ENCODE assay signal across 12 cellular contexts in the genomic region with DNA sequence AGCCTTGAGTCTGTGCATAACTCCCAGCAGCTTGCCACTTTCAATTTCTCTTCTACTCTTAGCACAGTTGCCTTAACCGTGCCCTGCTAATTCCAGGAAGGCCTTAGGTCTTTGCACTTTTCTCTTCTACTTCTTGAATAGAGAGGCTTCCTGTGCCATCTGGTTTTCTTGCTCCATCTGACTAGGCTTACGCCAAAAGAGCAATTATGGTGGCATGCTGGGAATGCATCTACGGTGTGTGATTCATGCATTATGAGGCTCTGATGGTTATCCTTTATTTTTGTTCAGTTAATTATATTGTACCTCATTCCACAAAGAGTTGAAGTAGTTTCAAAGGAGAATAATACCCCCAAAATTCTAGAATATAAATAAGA. TPM values are rescaled to one million over a fixed set of nuclear protein-coding genes. Genes with fewer than 3 reads are reported as not detected.
DNase-seq lines count a peak whose midpoint lies in the region; ATAC-seq and TF ChIP-seq lines count a peak whose summit lies in the region.
"Had no signal": no experiment of that assay in that cellular context is flagged by ENCODE, and none has a peak within 500 bp of the region (broad histone marks: within the 10 kb centered on the region; RNA-seq: fewer than 3 reads in every experiment).

No MANE protein-coding gene starts in this region.

- H3K36me3 ChIP-seq in effector memory CD4-positive, alpha-beta T cell (ENCODE audit: control insufficient read depth, insufficient read depth, low read length) = no peaks in the 10 kb centered on the region
- H3K36me3 ChIP-seq in skeletal muscle satellite cell (ENCODE audit: insufficient read depth, low read length) = peaks cover 11% of the 10 kb centered on the region
- H3K36me3 ChIP-seq in GM23338 (ENCODE audit: insufficient read depth) = no peaks in the 10 kb centered on the region

- no peaks in the 10 kb centered on the region for H3K9me2 ChIP-seq in GM23338 (ENCODE audit: insufficient read depth)

- CTCF ChIA-PET in HEK293T (lab: Yijun Ruan, JAX) = no interaction called here

- no peak for DNase-seq in activated CD4-positive, CD25-positive, alpha-beta regulatory T cell (lab: John Stamatoyannopoulos, UW)
- DNase-seq in NCI-H69 (lab: John Stamatoyannopoulos, UW) (peak; percentile 81), HEK293T (ENCODE audit: extremely low spot score) (no peak), GM23338 (ENCODE audit: low spot score) (no peak), D341Med (ENCODE audit: low spot score) (no peak)
- DNase-seq in effector memory CD4-positive, alpha-beta T cell = no peak
- DNase-seq: 8988T, activated gamma-delta T cell treated with Interleukin-2 at 50 U/mL for 16 hours, H9, NCI-H1105 had no signal

- no peaks in the 10 kb centered on the region for H3F3A ChIP-seq in GM23338 (replicated peaks; ENCODE audit: low read depth)

- H3K27me3 Mint-ChIP-seq in GM23338 (ENCODE audit: insufficient read depth, low read depth, poor library complexity) = no peaks in the 10 kb centered on the region

- no peaks in the 10 kb centered on the region for H3K9me3 ChIP-seq in effector memory CD4-positive, alpha-beta T cell (ENCODE audit: control insufficient read depth, low read length)
- no peaks in the 10 kb centered on the region for H3K9me3 ChIP-seq in skeletal muscle satellite cell (replicated peaks; ENCODE audit: low read length)

- no peak for TF ChIP-seq CTCF in GM23338 (conservative IDR thresholded peaks at IDR 0.05; ENCODE audit: low read depth in 2 of 2)

- ATAC-seq in activated CD4-positive, CD25-positive, alpha-beta regulatory T cell treated with anti-CD3 and anti-CD28 coated beads, Interleukin-2, amount 50 U/mL, for 24 hours = peak; percentile 55 to 58
- ATAC-seq in GM23338 = no peak

- no peaks in the 10 kb centered on the region for H3K79me2 ChIP-seq in GM23338 (replicated peaks; ENCODE audit: insufficient read depth)

- peaks cover 17% of the 10 kb centered on the region for H3K4me1 Mint-ChIP-seq in GM23338

- no peak overlapping the region for H3K4me3 ChIP-seq in effector memory CD4-positive, alpha-beta T cell (ENCODE audit: insufficient read depth, low read depth, low read length, poor library complexity, severe bottlenecking)
- H3K4me3 ChIP-seq in skeletal muscle satellite cell (ENCODE audit: low read length) (no peak overlapping the region), GM23338 (no peak overlapping the region)

- no peak overlapping the region for H3K4me3 Mint-ChIP-seq in GM23338
- H3K4me3 Mint-ChIP-seq: H9 had no signal

- no peaks in the 10 kb centered on the region for H3K27me3 ChIP-seq in effector memory CD4-positive, alpha-beta T cell (replicated peaks; ENCODE audit: control insufficient read depth, insufficient read depth, low read length, poor library complexity, severe bottlenecking)
- H3K27me3 ChIP-seq in skeletal muscle satellite cell (ENCODE audit: control insufficient read depth, insufficient read depth, low read length) (no peaks in the 10 kb centered on the region), GM23338 (ENCODE audit: insufficient read depth) (no peaks in the 10 kb centered on the region)

- POLR2A ChIA-PET in HEK293T (lab: Yijun Ruan, JAX) = interaction anchor here (1.1 kb wide), 1 partner anchor 134 kb away, joined by 3 read pairs; the partner anchor contains the start of gene PPP2R1B

- H3K36me3 Mint-ChIP-seq in GM23338 (ENCODE audit: low read depth) = no peaks in the 10 kb centered on the region

- no peaks in the 10 kb centered on the region for H4K20me1 ChIP-seq in GM23338 (replicated peaks; ENCODE audit: insufficient read depth)

- H3K4me1 ChIP-seq in effector memory CD4-positive, alpha-beta T cell (ENCODE audit: control insufficient read depth, insufficient read depth, low read length, poor library complexity, severe bottlenecking) = no peaks in the 10 kb centered on the region
- H3K4me1 ChIP-seq in skeletal muscle satellite cell (ENCODE audit: control insufficient read depth, insufficient read depth, low read length) (peaks cover 55% of the 10 kb centered on the region), GM23338 (ENCODE audit: insufficient read depth) (no peaks in the 10 kb centered on the region)

- H3K27ac Mint-ChIP-seq in GM23338 = no peak overlapping the region
- H3K27ac Mint-ChIP-seq: H9 had no signal

- H3K27ac ChIP-seq in effector memory CD4-positive, alpha-beta T cell (ENCODE audit: insufficient read depth, low read length, poor library complexity, severe bottlenecking) = peak overlapping the region; percentile 3
- H3K27ac ChIP-seq in GM23338 (ENCODE audit: low read depth) = no peak overlapping the region

- no peak overlapping the region for H2AFZ ChIP-seq in GM23338

- peak overlapping the region; percentile 46 for H3K4me2 ChIP-seq in skeletal muscle satellite cell (ENCODE audit: low read length)
- H3K4me2 ChIP-seq in GM23338 = no peak overlapping the region

- H3K9ac ChIP-seq in skeletal muscle satellite cell (ENCODE audit: low read depth, low read length) = no peak overlapping the region

- no peaks in the 10 kb centered on the region for H3K9me3 Mint-ChIP-seq in GM23338
- H3K9me3 Mint-ChIP-seq: H9 had no signal

TF ChIP-seq in HEK293T, 16 proteins besides CTCF, POLR2A, EP300 and RAD21:
- TF ChIP-seq SUZ12 (IDR thresholded peaks at IDR 0.05) (no peak), L3MBTL2 (conservative IDR thresholded peaks at IDR 0.05) (no peak), FOXA1 (IDR thresholded peaks at IDR 0.05) (no peak), HDGF (IDR thresholded peaks at IDR 0.05; ENCODE audit: borderline replicate concordance) (no peak), BHLHE40 (IDR thresholded peaks at IDR 0.05; ENCODE audit: borderline replicate concordance) (no peak)

TF ChIP-seq in GM23338, 12 proteins besides CTCF, POLR2A, EP300 and RAD21 (continues in another document):
- TF ChIP-seq CREB1 (CRISPR knock-in tag; IDR thresholded peaks at IDR 0.05; ENCODE audit: low read depth) (no peak), REST (IDR thresholded peaks at IDR 0.05; ENCODE audit: unreplicated experiment) (no peak), NANOG (IDR thresholded peaks at IDR 0.05; ENCODE audit: borderline replicate concordance) (no peak), EZH2 (IDR thresholded peaks at IDR 0.05; ENCODE audit: low read depth, unreplicated experiment) (no peak), POLR2AphosphoS5 (IDR thresholded peaks at IDR 0.05; ENCODE audit: low read depth) (no peak), JUNB (IDR thresholded peaks at IDR 0.05; ENCODE audit: unreplicated experiment) (no peak)
- TF ChIP-seq, protein P1, sequence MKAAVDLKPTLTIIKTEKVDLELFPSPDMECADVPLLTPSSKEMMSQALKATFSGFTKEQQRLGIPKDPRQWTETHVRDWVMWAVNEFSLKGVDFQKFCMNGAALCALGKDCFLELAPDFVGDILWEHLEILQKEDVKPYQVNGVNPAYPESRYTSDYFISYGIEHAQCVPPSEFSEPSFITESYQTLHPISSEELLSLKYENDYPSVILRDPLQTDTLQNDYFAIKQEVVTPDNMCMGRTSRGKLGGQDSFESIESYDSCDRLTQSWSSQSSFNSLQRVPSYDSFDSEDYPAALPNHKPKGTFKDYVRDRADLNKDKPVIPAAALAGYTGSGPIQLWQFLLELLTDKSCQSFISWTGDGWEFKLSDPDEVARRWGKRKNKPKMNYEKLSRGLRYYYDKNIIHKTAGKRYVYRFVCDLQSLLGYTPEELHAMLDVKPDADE (IDR thresholded peaks at IDR 0.05) = no peak

RNA-seq across cellular contexts. Expression of gene SIK2, which starts 29.4 kb away (rescaled TPM):
- 8.4 and 8.5 TPM in 2 replicates for total RNA-seq in skeletal muscle satellite cell (2012; rRNA removed)
- total RNA-seq in GM23338 (2014; rRNA removed; shearing (Covaris generic)) = 6.6 and 6.7 TPM in 2 replicates
- polyA plus RNA-seq in GM23338 (2016; fragmentation: Nextera tagmentation; extraction: Ambion mirVana) = 2.3 and 2.6 TPM in 2 replicates
